In genomic region chr3:188721990-188722389, GRCh38 we compare ENCODE assay signal across 19 cellular contexts.
"Had no signal": no experiment of that assay in that cellular context is flagged by ENCODE, and none has a peak within 500 bp of the region (broad histone marks: within the 10 kb centered on the region; RNA-seq: fewer than 3 reads in every experiment).

No MANE protein-coding gene starts in this region.

- DNase-seq: activated CD4-positive, alpha-beta T cell treated with anti-CD3 and anti-CD28 coated beads for 4 hours; activated CD4-positive, alpha-beta T cell treated with anti-CD3 and anti-CD28 coated beads, Interleukin-2, amount 50 U/mL, for 48 hours; activated CD4-positive, CD25-positive, alpha-beta regulatory T cell; activated CD8-positive, alpha-beta memory T cell treated with anti-CD3 and anti-CD28 coated beads, Interleukin-2, amount 50 U/mL, for 48 hours; activated effector memory CD4-positive, alpha-beta T cell treated with anti-CD3 and anti-CD28 coated beads, Interleukin-2, amount 50 U/mL, for 16 hours; activated naive CD4-positive, alpha-beta T cell treated with anti-CD3 and anti-CD28 coated beads, Interleukin-2, amount 10 ng/mL, durations not matched to agents 7 days and 5 days; activated T-cell treated with anti-CD3 and anti-CD28 coated beads, Interleukin-2, amount 50 U/mL, for 48 hours; body of pancreas; foreskin keratinocyte; kidney; left lung; naive thymus-derived CD8-positive, alpha-beta T cell; stimulated activated CD4-positive, alpha-beta T cell treated with anti-CD3 and anti-CD28 coated beads, Interleukin-4, amount 100 ng/mL, for 1 hour; stimulated activated naive CD4-positive, alpha-beta T cell; T-helper 1 cell; T-helper 9 cell; upper lobe of right lung had no signal

- H3K9me3 ChIP-seq: body of pancreas, left lung, thoracic aorta, upper lobe of right lung had no signal

- H3K9ac ChIP-seq: neural progenitor cell had no signal

- H3K27ac Mint-ChIP-seq: activated naive CD4-positive, alpha-beta T cell treated with anti-CD3 and anti-CD28 coated beads, Interleukin-2, amount 10 ng/mL, durations not matched to agents 7 days and 5 days; naive thymus-derived CD8-positive, alpha-beta T cell; neural progenitor cell had no signal

- H3K27ac ChIP-seq: body of pancreas, foreskin keratinocyte, left lung, neural progenitor cell, thoracic aorta, upper lobe of right lung had no signal

- ATAC-seq: body of pancreas; foreskin keratinocyte; left lung; naive thymus-derived CD8-positive, alpha-beta T cell; upper lobe of right lung had no signal

- H3K4me3 Mint-ChIP-seq: activated naive CD4-positive, alpha-beta T cell treated with anti-CD3 and anti-CD28 coated beads, Interleukin-2, amount 10 ng/mL, durations not matched to agents 7 days and 5 days; naive thymus-derived CD8-positive, alpha-beta T cell; neural progenitor cell had no signal

- H3K36me3 Mint-ChIP-seq: naive thymus-derived CD8-positive, alpha-beta T cell; neural progenitor cell had no signal

- H3K27me3 Mint-ChIP-seq: activated naive CD4-positive, alpha-beta T cell treated with anti-CD3 and anti-CD28 coated beads, Interleukin-2, amount 10 ng/mL, durations not matched to agents 7 days and 5 days; naive thymus-derived CD8-positive, alpha-beta T cell had no signal

- H3K4me1 ChIP-seq: left lung, neural progenitor cell, upper lobe of right lung had no signal

- H3K9me3 Mint-ChIP-seq: activated naive CD4-positive, alpha-beta T cell treated with anti-CD3 and anti-CD28 coated beads, Interleukin-2, amount 10 ng/mL, durations not matched to agents 7 days and 5 days; naive thymus-derived CD8-positive, alpha-beta T cell; neural progenitor cell had no signal

- H3K4me3 ChIP-seq: body of pancreas, left lung, neural progenitor cell, thoracic aorta, upper lobe of right lung had no signal

- H3K27me3 ChIP-seq: body of pancreas, foreskin keratinocyte, left lung, neural progenitor cell, upper lobe of right lung had no signal

- H3K36me3 ChIP-seq: left lung, neural progenitor cell, thoracic aorta, upper lobe of right lung had no signal
